In the genomic region with DNA sequence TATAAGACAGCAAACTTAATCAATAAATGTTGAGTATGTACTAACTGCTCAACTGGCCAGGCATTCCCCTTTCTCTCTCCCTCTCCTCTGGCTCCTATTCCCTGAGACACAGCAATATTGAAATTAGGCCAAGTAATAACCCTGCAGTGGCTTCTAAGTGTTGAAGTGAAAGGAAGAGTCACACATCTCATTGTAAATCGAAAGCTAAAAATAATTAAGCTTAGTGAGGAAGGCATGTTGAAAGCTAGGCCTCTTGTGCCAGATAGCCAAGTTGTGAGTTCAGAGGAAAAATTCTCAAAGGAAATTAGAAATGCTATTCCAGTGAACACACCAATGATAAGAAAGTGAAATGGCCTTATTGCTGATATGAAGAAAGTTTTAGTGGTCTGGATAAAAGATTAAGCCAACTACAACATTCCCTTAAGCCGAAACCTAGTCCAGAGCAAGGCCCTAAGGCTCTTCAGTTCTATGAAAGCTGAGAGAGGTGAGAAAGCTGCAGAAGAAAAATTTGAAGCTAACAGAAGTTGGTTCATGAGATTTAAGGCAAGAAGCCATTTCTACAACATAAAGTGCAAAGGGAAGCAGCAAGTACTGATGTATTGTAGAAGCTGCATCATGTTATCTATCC, we compare ENCODE assay signal across 1 cellular context.
TF ChIP-seq lines count a peak whose summit lies in the region.

No MANE protein-coding gene starts in this region.

TF ChIP-seq in HepG2, 621 proteins besides CTCF, POLR2A, EP300 and RAD21:
- TF ChIP-seq, protein P1, sequence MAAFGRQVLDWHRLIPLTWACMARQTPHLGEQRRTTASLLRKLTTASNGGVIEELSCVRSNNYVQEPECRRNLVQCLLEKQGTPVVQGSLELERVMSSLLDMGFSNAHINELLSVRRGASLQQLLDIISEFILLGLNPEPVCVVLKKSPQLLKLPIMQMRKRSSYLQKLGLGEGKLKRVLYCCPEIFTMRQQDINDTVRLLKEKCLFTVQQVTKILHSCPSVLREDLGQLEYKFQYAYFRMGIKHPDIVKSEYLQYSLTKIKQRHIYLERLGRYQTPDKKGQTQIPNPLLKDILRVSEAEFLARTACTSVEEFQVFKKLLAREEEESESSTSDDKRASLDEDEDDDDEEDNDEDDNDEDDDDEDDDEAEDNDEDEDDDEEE (CRISPR knock-in tag; IDR thresholded peaks at IDR 0.05): no peak
- TF ChIP-seq IRX3 (CRISPR knock-in tag; IDR thresholded peaks at IDR 0.05; ENCODE audit: borderline replicate concordance, low read depth): no peak
- TF ChIP-seq, protein P2, sequence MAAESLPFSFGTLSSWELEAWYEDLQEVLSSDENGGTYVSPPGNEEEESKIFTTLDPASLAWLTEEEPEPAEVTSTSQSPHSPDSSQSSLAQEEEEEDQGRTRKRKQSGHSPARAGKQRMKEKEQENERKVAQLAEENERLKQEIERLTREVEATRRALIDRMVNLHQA (CRISPR knock-in tag; IDR thresholded peaks at IDR 0.05): no peak
- no peak for TF ChIP-seq KMT2B (CRISPR knock-in tag; IDR thresholded peaks at IDR 0.05)
- TF ChIP-seq MIXL1 (CRISPR knock-in tag; IDR thresholded peaks at IDR 0.05): no peak
- TF ChIP-seq HMG20B (CRISPR knock-in tag; conservative IDR thresholded peaks at IDR 0.05): no peak
- no peak for TF ChIP-seq BHLHE40 (IDR thresholded peaks at IDR 0.05; ENCODE audit: low read length)
